ENCODE assay signal across 7 cellular contexts in the genomic region with DNA sequence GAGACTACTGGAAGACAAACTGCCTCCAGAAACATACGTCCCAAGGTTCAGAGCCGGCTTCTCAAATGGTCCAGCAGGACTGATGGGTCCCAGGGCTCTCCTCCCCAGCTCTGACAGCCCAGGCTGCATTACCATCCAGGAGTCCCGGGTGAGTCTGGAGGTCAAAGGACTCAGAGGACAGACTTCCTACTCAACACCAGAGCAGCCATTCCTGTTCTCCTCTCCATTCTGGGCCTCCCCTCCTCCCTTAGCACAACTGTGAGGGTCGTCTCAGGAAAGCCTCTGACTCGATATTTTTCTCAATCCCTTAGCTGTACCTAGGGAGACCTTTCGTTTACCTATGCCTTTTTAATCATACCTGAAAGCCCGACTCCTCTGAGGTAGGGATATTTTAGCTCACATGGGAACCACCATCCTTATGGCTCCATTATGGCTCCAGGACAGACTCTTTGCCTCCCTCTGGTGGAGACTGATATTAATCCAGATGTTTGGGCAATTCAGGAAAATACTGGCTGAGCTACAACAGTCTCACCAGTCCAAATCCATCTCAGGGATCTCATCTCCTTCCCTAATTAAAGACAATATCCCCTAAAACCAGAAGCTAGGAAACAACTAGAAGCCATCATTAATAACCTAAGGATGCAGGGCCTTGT.
DNase-seq lines count a peak whose midpoint lies in the region; ATAC-seq, FAIRE-seq and TF ChIP-seq lines count a peak whose summit lies in the region.
"Not testable (repeated sequence)": the region's sequence is repeated elsewhere in the genome, so short reads cannot be mapped to it uniquely, and the experiment has no call there.

No MANE protein-coding gene starts in this region.

- H3K4me3 ChIP-seq in HEK293 (ENCODE audit: low read depth, low read length); Panc1 (ENCODE audit: low read depth in 2 of 2, low read length in 2 of 2); K562; esophagus muscularis mucosa; HepG2 (replicated peaks in 1 of 3; ENCODE audit: insufficient read depth in 1 of 3, low read depth in 2 of 3, low read length in 3 of 3): not testable (repeated sequence)

- not testable (repeated sequence) for H3K79me2 ChIP-seq in K562 (ENCODE audit: control insufficient read depth, insufficient read depth, low read length); HepG2 (ENCODE audit: insufficient read depth, low read length)

- DNase-seq in CD14-positive monocyte (ENCODE audit: low spot score); Panc1 (ENCODE audit: low read depth, low spot score); K562 (ENCODE audit: extremely low read depth in 1 of 4, low spot score in 3 of 4); esophagus muscularis mucosa (ENCODE audit: extremely low spot score); HepG2 (ENCODE audit: low spot score); progenitor cell of endocrine pancreas (ENCODE audit: low spot score, unreplicated experiment): not testable (repeated sequence)

- POLR2A ChIA-PET in HEK293 (lab: Yijun Ruan, JAX); Panc1 (lab: Charles Lee); K562 (lab: Yijun Ruan, JAX); HepG2 (lab: Yijun Ruan, JAX): not testable (repeated sequence)

- not testable (repeated sequence) for FAIRE-seq in K562 (lab: Jason Lieb, UNC); HepG2 (lab: Jason Lieb, UNC)

- not testable (repeated sequence) for TF ChIP-seq EP300 in K562 (IDR thresholded peaks at IDR 0.05; ENCODE audit: low read length); esophagus muscularis mucosa (IDR thresholded peaks at IDR 0.05); HepG2 (IDR thresholded peaks at IDR 0.05; ENCODE audit: low read depth in 2 of 2, low read length in 2 of 2); HepG2 (CRISPR knock-in tag; IDR thresholded peaks at IDR 0.05; ENCODE audit: borderline replicate concordance)

- ATAC-seq in Panc1 (peak; percentile 83), K562 (peak; percentile 94), HepG2 (peak; percentile 92)

- WGBS in K562 (ENCODE audit: insufficient coverage, low coverage, missing lambda C conversion rate): 33% methylated on average over 1 of the region's 7 CpGs
- WGBS in esophagus muscularis mucosa: 100% methylated on average over 3 of the region's 7 CpGs
- 81% methylated on average over 4 of the region's 7 CpGs for WGBS in HepG2 (ENCODE audit: low lambda C conversion rate)

- H4K20me1 ChIP-seq in K562 (replicated peaks; ENCODE audit: control insufficient read depth, insufficient read depth, low read length); HepG2 (ENCODE audit: insufficient read depth, low read length): not testable (repeated sequence)

- H3K36me3 ChIP-seq in HEK293 (ENCODE audit: control insufficient read depth in 2 of 2, insufficient read depth in 1 of 2, low read length in 2 of 2); Panc1 (ENCODE audit: control insufficient read depth, insufficient read depth, low read length); K562 (ENCODE audit: control insufficient read depth, insufficient read depth, low read length); esophagus muscularis mucosa; HepG2 (replicated peaks in 1 of 2; ENCODE audit: control insufficient read depth in 1 of 2, insufficient read depth in 2 of 2, low read length in 2 of 2): not testable (repeated sequence)

- intact Hi-C loops in CD14-positive monocyte (cut with micrococcal nuclease); Panc1 (cut with micrococcal nuclease; ENCODE audit: unreplicated experiment); K562 (cut with micrococcal nuclease); esophagus muscularis mucosa (cut with DNase I); HepG2 (cut with micrococcal nuclease; ENCODE audit: unreplicated experiment): not testable (repeated sequence)

- peak in 1 of 2 experiments; percentile 8; a peak in 1 of 4 replicates for TF ChIP-seq RAD21 in K562 (CRISPR knock-in tag; conservative IDR thresholded peaks at IDR 0.05 in 1 of 2, IDR thresholded peaks at IDR 0.05 in 1 of 2)
- TF ChIP-seq RAD21 in HepG2 (CRISPR knock-in tag; IDR thresholded peaks at IDR 0.05): not testable (repeated sequence)

- not testable (repeated sequence) for H3K9me3 Mint-ChIP-seq in CD14-positive monocyte; progenitor cell of endocrine pancreas (ENCODE audit: low read depth)

- H3K4me2 ChIP-seq in K562 (ENCODE audit: insufficient read depth, low read length); HepG2 (ENCODE audit: low read depth, low read length): not testable (repeated sequence)

- H3K4me1 ChIP-seq in HEK293 (ENCODE audit: control insufficient read depth, insufficient read depth, low read length); Panc1 (ENCODE audit: control insufficient read depth, insufficient read depth, low read length); K562 (replicated peaks in 1 of 2; ENCODE audit: control insufficient read depth in 2 of 2, insufficient read depth in 2 of 2, low read length in 2 of 2); esophagus muscularis mucosa; HepG2 (ENCODE audit: insufficient read depth, low read length): not testable (repeated sequence)

- not testable (repeated sequence) for H3K27me3 Mint-ChIP-seq in CD14-positive monocyte (ENCODE audit: low read depth in 3 of 3); progenitor cell of endocrine pancreas

- in situ Hi-C loops in Panc1 (cut with HindIII; ENCODE audit: low pct_unique_long_range_greater_than_20kb, low sequenced_read_pairs); K562 (cut with MboI); HepG2 (cut with HindIII; ENCODE audit: extremely low pct_ligation_motif_present, low pct_unique_long_range_greater_than_20kb): not testable (repeated sequence)

- TF ChIP-seq CTCF in CD14-positive monocyte (IDR thresholded peaks at IDR 0.05): peak; percentile 10
- not testable (repeated sequence) for TF ChIP-seq CTCF in HEK293 (tag by site-specific recombination; IDR thresholded peaks at IDR 0.05); K562 (IDR thresholded peaks at IDR 0.05 in 2 of 3, conservative IDR thresholded peaks at IDR 0.05 in 1 of 3; ENCODE audit: insufficient read depth in 2 of 3, low read depth in 1 of 3, low read length in 3 of 3)
- TF ChIP-seq CTCF in Panc1 (IDR thresholded peaks at IDR 0.05): peak; percentile 57
- peak in 2 of 3 experiments; percentile 6 to 21 for TF ChIP-seq CTCF in esophagus muscularis mucosa (IDR thresholded peaks at IDR 0.05)
- TF ChIP-seq CTCF in HepG2 (CRISPR knock-in tag; IDR thresholded peaks at IDR 0.05): peak; percentile 61
- TF ChIP-seq CTCF in progenitor cell of endocrine pancreas (IDR thresholded peaks at IDR 0.05; ENCODE audit: unreplicated experiment): peak; percentile 19

- not testable (repeated sequence) for H3K9ac ChIP-seq in K562 (ENCODE audit: insufficient read depth in 1 of 2, low read depth in 2 of 2, low read length in 2 of 2); HepG2 (ENCODE audit: insufficient read depth, low read depth, low read length)

- H3K27me3 ChIP-seq in Panc1 (ENCODE audit: control insufficient read depth, insufficient read depth, low read length); K562 (ENCODE audit: control insufficient read depth in 2 of 2, insufficient read depth in 2 of 2, low read length in 2 of 2); esophagus muscularis mucosa; HepG2 (ENCODE audit: control insufficient read depth in 1 of 2, insufficient read depth in 2 of 2, low read length in 2 of 2): not testable (repeated sequence)

- H3K4me3 Mint-ChIP-seq in CD14-positive monocyte; progenitor cell of endocrine pancreas (ENCODE audit: low read depth): not testable (repeated sequence)

- CTCF ChIA-PET in HEK293 (lab: Yijun Ruan, JAX): interaction anchor here (0.6 kb wide), 1 partner anchor 161 kb away, joined by 5 read pairs; no protein-coding TSS in a partner anchor
- CTCF ChIA-PET in Panc1 (lab: Charles Lee); HepG2 (lab: Yijun Ruan, JAX; ENCODE audit: low intra/inter-chr PET ratio, low total read pairs): not testable (repeated sequence)
- CTCF ChIA-PET in K562 (lab: Yijun Ruan, JAX; ENCODE audit: low intra/inter-chr PET ratio): interaction anchor here (0.6 kb wide), 1 partner anchor 109 kb away, joined by 3 read pairs; no protein-coding TSS in a partner anchor

- H3K9me1 ChIP-seq in K562 (ENCODE audit: control insufficient read depth, insufficient read depth, low read length): not testable (repeated sequence)

- BruUV-seq in Panc1 (replicated peaks; lab: Mats Ljungman, UMichigan); K562 (replicated peaks; lab: Mats Ljungman, UMichigan); HepG2 (replicated peaks; lab: Mats Ljungman, UMichigan): not testable (repeated sequence)

- not testable (repeated sequence) for TF ChIP-seq POLR2A in K562 (conservative IDR thresholded peaks at IDR 0.05); esophagus muscularis mucosa (IDR thresholded peaks at IDR 0.05; ENCODE audit: low read depth); HepG2 (IDR thresholded peaks at IDR 0.05; ENCODE audit: insufficient read depth in 1 of 2, low read depth in 2 of 2, low read length in 2 of 2)

- H2AFZ ChIP-seq in K562 (ENCODE audit: low read depth, low read length); HepG2 (ENCODE audit: low read length): not testable (repeated sequence)

- H3K27ac Mint-ChIP-seq in CD14-positive monocyte, progenitor cell of endocrine pancreas: not testable (repeated sequence)

- H3K9me3 ChIP-seq in HEK293 (ENCODE audit: control insufficient read depth, insufficient read depth, low read depth, low read length); Panc1 (ENCODE audit: control insufficient read depth, insufficient read depth, low read depth, low read length); K562 (replicated peaks; ENCODE audit: control insufficient read depth, insufficient read depth, low read depth, low read length); esophagus muscularis mucosa; HepG2 (ENCODE audit: low read length): not testable (repeated sequence)

- not testable (repeated sequence) for H3K27ac ChIP-seq in HEK293 (ENCODE audit: extremely low read depth, low read depth, low read length); Panc1 (ENCODE audit: low read length); K562 (ENCODE audit: extremely low read depth, low read depth, low read length); esophagus muscularis mucosa (replicated peaks in 1 of 4); HepG2 (ENCODE audit: extremely low read length, insufficient read depth, low read length)

- not testable (repeated sequence) for H3K4me1 Mint-ChIP-seq in CD14-positive monocyte; progenitor cell of endocrine pancreas (ENCODE audit: low read depth)

- H3K36me3 Mint-ChIP-seq in CD14-positive monocyte; progenitor cell of endocrine pancreas (ENCODE audit: insufficient read depth): not testable (repeated sequence)
